7 cellular contexts compared by ENCODE assay signal in genomic region chr17:73429440-73430164, GRCh38.
A peak's percentile ranks its signal among the peaks of the same experiment; 100 is the strongest.
DNase-seq lines count a peak whose midpoint lies in the region; ATAC-seq lines count a peak whose summit lies in the region.

No MANE protein-coding gene starts in this region.

- peak; percentile 79 for ATAC-seq in GM18498 (IDR thresholded peaks at IDR 0.05; ENCODE audit: unreplicated experiment)
- ATAC-seq in HG03378 (IDR thresholded peaks at IDR 0.05; ENCODE audit: unreplicated experiment): peak; percentile 61
- ATAC-seq in left colon: peak; percentile 90

- DNase-seq in NCI-H446 treated with DMSO at 0.1 percent for 48 hours (lab: John Stamatoyannopoulos, UW) (peak; percentile 33), cerebellar cortex (ENCODE audit: low spot score) (peak; percentile 80), left colon (peak; percentile 77 to 93)
- peak; percentile 82 for DNase-seq in activated CD4-positive, alpha-beta T cell treated with anti-CD3 and anti-CD28 coated beads for 1 hour
- peak; percentile 78 for DNase-seq in stimulated activated CD4-positive, alpha-beta T cell treated with anti-CD3 and anti-CD28 coated beads, Interleukin-2, amount 100 ng/mL, for 4 hours (ENCODE audit: low read depth)

- intact Hi-C loops in left colon (cut with DNase I, micrococcal nuclease): loop anchor here (5.0 to 10.0 kb wide), 4 partner anchors 225 to 748 kb away; no protein-coding TSS in a partner anchor

Comparison
In these comparisons a context has a peak if more than half of its experiments do, and no peak if none do; other contexts are left out.
1. Peak in every context shown above with its lines: DNase-seq and ATAC-seq.
2. DNase-seq: peak in every context shown above with its lines; median percentile 85 in left colon; 82 in activated CD4-positive, alpha-beta T cell treated with anti-CD3 and anti-CD28 coated beads for 1 hour; 80 in cerebellar cortex; 78 in stimulated activated CD4-positive, alpha-beta T cell treated with anti-CD3 and anti-CD28 coated beads, Interleukin-2, amount 100 ng/mL, for 4 hours; 33 in NCI-H446 treated with DMSO at 0.1 percent for 48 hours.